Comparison of ENCODE assay signal across 18 cellular contexts in the genomic region with DNA sequence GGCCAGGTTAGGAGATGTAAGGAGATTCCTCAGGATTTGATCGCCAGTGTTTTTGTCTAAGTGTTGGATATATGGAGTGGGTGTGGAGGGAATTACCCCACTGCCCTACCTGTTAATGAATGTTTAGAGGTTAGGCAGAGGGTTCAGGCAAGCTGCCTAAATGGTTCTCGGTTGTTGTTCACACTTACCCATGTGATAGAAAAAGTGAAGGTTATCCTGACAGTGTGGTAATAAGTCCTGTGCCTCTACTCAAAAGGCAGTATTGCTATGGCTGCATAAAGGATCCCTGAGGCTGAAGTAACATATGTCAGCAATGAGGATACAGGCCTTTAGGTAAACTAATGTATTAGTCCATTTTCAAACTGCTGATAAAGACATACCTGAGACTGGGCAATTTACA.
"Had no signal": no experiment of that assay in that cellular context is flagged by ENCODE, and none has a peak within 500 bp of the region (broad histone marks: within the 10 kb centered on the region; RNA-seq: fewer than 3 reads in every experiment).

No MANE protein-coding gene starts in this region.

- H3K9me3 ChIP-seq: colonic mucosa, neutrophil had no signal

- H3K27me3 Mint-ChIP-seq: naive B cell had no signal

- H3K27ac Mint-ChIP-seq: endodermal cell, naive B cell had no signal

- H3K4me3 ChIP-seq: colonic mucosa, heart right ventricle, stomach, thoracic aorta had no signal

- H3K27ac ChIP-seq: colonic mucosa, heart right ventricle, neutrophil, stomach, thoracic aorta had no signal

- H3K4me3 Mint-ChIP-seq: endodermal cell, naive B cell had no signal

- ATAC-seq: heart right ventricle, right cardiac atrium had no signal

- DNase-seq: colonic mucosa; effector CD4-positive, alpha-beta T cell; endodermal cell; heart right ventricle; hypothalamus; kidney glomerular epithelial cell; mesendoderm; naive B cell; posterior cingulate gyrus; right cardiac atrium; small intestine; stimulated activated CD4-positive, alpha-beta T cell treated with anti-CD3 and anti-CD28 coated beads, Interleukin-12 subunit alpha, Interleukin-12 subunit beta, amount 100 ng/mL, for 4 hours; stimulated activated naive CD4-positive, alpha-beta T cell; stomach; substantia nigra; trophoblast cell had no signal

- H3K4me1 ChIP-seq: colonic mucosa had no signal

- H3K36me3 ChIP-seq: colonic mucosa, heart right ventricle, neutrophil, stomach, thoracic aorta had no signal

- H3K27me3 ChIP-seq: colonic mucosa, heart right ventricle, neutrophil, stomach had no signal
